ENCODE assay signal across 29 cellular contexts in the genomic region with DNA sequence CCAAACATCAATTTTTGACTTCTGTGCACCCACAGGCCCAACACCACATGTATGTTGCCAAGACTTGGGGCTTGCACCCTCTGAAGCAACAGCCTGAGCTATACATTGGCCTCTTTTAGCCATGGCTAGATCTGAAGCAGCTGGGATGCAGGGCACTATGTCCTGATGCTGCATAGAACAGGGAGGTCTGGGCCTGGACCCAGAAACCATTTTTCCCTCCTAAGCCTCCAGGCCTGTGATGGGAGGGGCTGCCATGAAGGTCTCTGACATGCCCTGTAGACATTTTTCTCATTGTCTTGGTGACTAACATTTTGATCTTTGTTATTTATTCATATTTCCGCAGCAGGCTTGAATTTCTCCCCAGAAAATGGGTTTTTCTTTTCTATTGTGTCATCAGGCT.
"Had no signal": no experiment of that assay in that cellular context is flagged by ENCODE, and none has a peak within 500 bp of the region (broad histone marks: within the 10 kb centered on the region; RNA-seq: fewer than 3 reads in every experiment).

No MANE protein-coding gene starts in this region.

- H3K9me3 ChIP-seq: colonic mucosa, esophagus muscularis mucosa, gastrocnemius medialis had no signal

- H3K4me3 Mint-ChIP-seq: dendritic cell treated with granulocyte-macrophage colony-stimulating factor and Interleukin-4, amounts not matched to agents 40 ng/mL and 50 ng/mL, for 4 days; effector memory CD8-positive, alpha-beta T cell had no signal

- H3K36me3 ChIP-seq: colonic mucosa, esophagus muscularis mucosa, esophagus squamous epithelium, gastrocnemius medialis, gastroesophageal sphincter, heart left ventricle, heart right ventricle had no signal

- H3K4me1 ChIP-seq: colonic mucosa, esophagus muscularis mucosa, esophagus squamous epithelium, foreskin keratinocyte, gastrocnemius medialis, gastroesophageal sphincter, heart left ventricle, heart right ventricle had no signal

- H3K4me3 ChIP-seq: colonic mucosa, coronary artery, dorsolateral prefrontal cortex, esophagus muscularis mucosa, esophagus squamous epithelium, gastrocnemius medialis, gastroesophageal sphincter, heart left ventricle, heart right ventricle, hepatocyte had no signal

- FAIRE-seq: colon, endometrium, endothelial cell of umbilical vein, frontal cortex had no signal

- DNase-seq: colonic mucosa; cortex of kidney; dermis blood vessel endothelial cell; dorsolateral prefrontal cortex; effector CD4-positive, alpha-beta T cell; effector CD8-positive, alpha-beta T cell; effector memory CD4-positive, alpha-beta T cell; effector memory CD8-positive, alpha-beta T cell; erythroblast; esophagus squamous epithelium; foreskin fibroblast; foreskin keratinocyte; foreskin melanocyte; gastrocnemius medialis; glutamatergic neuron; head of caudate nucleus; heart left ventricle; heart right ventricle had no signal

- H2AFZ ChIP-seq: hepatocyte had no signal

- H3K27me3 Mint-ChIP-seq: dendritic cell treated with granulocyte-macrophage colony-stimulating factor and Interleukin-4, amounts not matched to agents 40 ng/mL and 50 ng/mL, for 4 days; effector memory CD8-positive, alpha-beta T cell had no signal

- H3K27ac Mint-ChIP-seq: dendritic cell treated with granulocyte-macrophage colony-stimulating factor and Interleukin-4, amounts not matched to agents 40 ng/mL and 50 ng/mL, for 4 days; effector memory CD8-positive, alpha-beta T cell had no signal

- H3K27ac ChIP-seq: colonic mucosa, coronary artery, dorsolateral prefrontal cortex, epithelial cell of prostate, esophagus muscularis mucosa, esophagus squamous epithelium, foreskin keratinocyte, gastrocnemius medialis, gastroesophageal sphincter, heart left ventricle, heart right ventricle, hepatocyte had no signal

- H3K27me3 ChIP-seq: colonic mucosa, dorsolateral prefrontal cortex, esophagus muscularis mucosa, esophagus squamous epithelium, foreskin keratinocyte, gastrocnemius medialis, gastroesophageal sphincter, heart left ventricle, heart right ventricle, hepatocyte had no signal

- ATAC-seq: effector memory CD8-positive, alpha-beta T cell; esophagus mucosa; foreskin keratinocyte; gastrocnemius medialis; gastroesophageal sphincter; heart left ventricle; heart right ventricle had no signal

- H3K4me2 ChIP-seq: hepatocyte had no signal

- H3K79me2 ChIP-seq: hepatocyte had no signal
